Comparison of ENCODE assay signal across 9 cellular contexts in genomic region chr4:88018471-88018870, GRCh38. TPM values are rescaled to one million over a fixed set of nuclear protein-coding genes. Genes with fewer than 3 reads are reported as not detected.
DNase-seq lines count a peak whose midpoint lies in the region; ATAC-seq and TF ChIP-seq lines count a peak whose summit lies in the region.
"Had no signal": no experiment of that assay in that cellular context is flagged by ENCODE, and none has a peak within 500 bp of the region (broad histone marks: within the 10 kb centered on the region; RNA-seq: fewer than 3 reads in every experiment).

No MANE protein-coding gene starts in this region.

- H3K36me3 ChIP-seq in MG63, result peaks cover 10% of the 10 kb centered on the region
- H3K36me3 ChIP-seq in left lung, result peaks cover 0 to 5% of the 10 kb centered on the region in 2 donors
- H3K36me3 ChIP-seq in tibial artery, result peaks cover 13 to 16% (median 16%) of the 10 kb centered on the region in 3 donors

- H3K4me3 Mint-ChIP-seq in immature natural killer cell, result no peak overlapping the region
- H3K4me3 Mint-ChIP-seq: stimulated activated memory B cell treated with anti-CD40 and anti-IgM and Interleukin-4, amounts not matched to agents 10 μg/mL and 1 μg/mL and 100 μg/mL, for 72 hours had no signal

- intact Hi-C loops in left lung (cut with DNase I) (no loop called here), tibial artery (cut with DNase I; ENCODE audit: low total_unique reads) (no loop called here)

- no peaks in the 10 kb centered on the region for H3K27me3 ChIP-seq in MG63
- H3K27me3 ChIP-seq in left lung, result no peaks in the 10 kb centered on the region
- H3K27me3 ChIP-seq in tibial artery, result no peaks in the 10 kb centered on the region

- H3K9me3 ChIP-seq in MG63 (no peaks in the 10 kb centered on the region), left lung (no peaks in the 10 kb centered on the region), tibial artery (no peaks in the 10 kb centered on the region)

- ATAC-seq in left lung (peak; percentile 61), HG02938 (IDR thresholded peaks at IDR 0.05; ENCODE audit: unreplicated experiment) (no peak), GM21360 (IDR thresholded peaks at IDR 0.05; ENCODE audit: unreplicated experiment) (no peak)
- ATAC-seq: stimulated activated memory B cell treated with anti-CD40 and anti-IgM and Interleukin-4, amounts not matched to agents 10 μg/mL and 1 μg/mL and 100 μg/mL, for 72 hours had no signal

- H3K9me3 Mint-ChIP-seq in immature natural killer cell, result no peaks in the 10 kb centered on the region
- H3K9me3 Mint-ChIP-seq: stimulated activated memory B cell treated with anti-CD40 and anti-IgM and Interleukin-4, amounts not matched to agents 10 μg/mL and 1 μg/mL and 100 μg/mL, for 72 hours had no signal

- peak overlapping the region; percentile 17; the same call in 1 of the 2 replicates for H3K4me3 ChIP-seq in MG63
- H3K4me3 ChIP-seq in left lung, result no peak overlapping the region
- peak overlapping the region; percentile 29 to 43 for H3K4me3 ChIP-seq in tibial artery

- H3K4me1 ChIP-seq in left lung (peaks cover 4 to 18% of the 10 kb centered on the region in 2 donors), tibial artery (peaks cover 0 to 96% (median 48%) of the 10 kb centered on the region in 4 donors)

- H3K27ac Mint-ChIP-seq in immature natural killer cell, result no peak overlapping the region
- H3K27ac Mint-ChIP-seq: stimulated activated memory B cell treated with anti-CD40 and anti-IgM and Interleukin-4, amounts not matched to agents 10 μg/mL and 1 μg/mL and 100 μg/mL, for 72 hours had no signal

- peaks cover 0 to 3% (median 3%) of the 10 kb centered on the region in 3 donors for H3K27me3 Mint-ChIP-seq in immature natural killer cell (ENCODE audit: low read depth in 3 of 3)
- H3K27me3 Mint-ChIP-seq: stimulated activated memory B cell treated with anti-CD40 and anti-IgM and Interleukin-4, amounts not matched to agents 10 μg/mL and 1 μg/mL and 100 μg/mL, for 72 hours had no signal

- peak overlapping the region; percentile 30 to 86 for H3K27ac ChIP-seq in left lung
- H3K27ac ChIP-seq in tibial artery, result peak overlapping the region; percentile 96 to 99

- DNase-seq in MG63 (peak; percentile 65), cerebellar cortex (ENCODE audit: low spot score) (peak; percentile 61), left lung (peak in 1 of 2 donors; percentile 61), tibial artery (peak; percentile 74 to 86), immature natural killer cell (no peak), GM19238 (ENCODE audit: insufficient read length, low spot score) (no peak)

- peaks cover 0 to 23% of the 10 kb centered on the region in 2 donors for H3K4me1 Mint-ChIP-seq in immature natural killer cell

- peaks cover 4 to 21% (median 4%) of the 10 kb centered on the region in 3 donors for H3K36me3 Mint-ChIP-seq in immature natural killer cell

- TF ChIP-seq CTCF in left lung (IDR thresholded peaks at IDR 0.05) (no peak), tibial artery (IDR thresholded peaks at IDR 0.05) (no peak)

RNA-seq across cellular contexts. Expression of gene PKD2, which starts 11.0 kb away (rescaled TPM):
- total RNA-seq in MG63 (2014; rRNA removed; shearing (Covaris generic); ENCODE audit: low replicate concordance), result 9.0 and 14.2 TPM in 2 replicates
- total RNA-seq in left lung, result 10 to 100 TPM; 22.6 to 28.8 TPM
- polyA plus RNA-seq in immature natural killer cell, result 1 to 10 TPM; 1.2 to 2.7 (median 1.2) TPM

RNA-seq across cellular contexts. Expression of gene SPP1, which starts 43.0 kb away (rescaled TPM):
- not detected in 2 replicates for total RNA-seq in MG63 (2014; rRNA removed; shearing (Covaris generic); ENCODE audit: low replicate concordance)
- 10 to 100 TPM; 37.6 to 55.5 TPM for total RNA-seq in left lung
- polyA plus RNA-seq in immature natural killer cell, result not detected

Comparison
In these comparisons a context has a peak if more than half of its experiments do, and no peak if none do; other contexts are left out.
1. DNase-seq: peak in MG63 (single experiment), cerebellar cortex (single experiment) and tibial artery (2 of 2); none in immature natural killer cell (0 of 3) and GM19238 (single experiment).
2. H3K4me3 ChIP-seq: peak in MG63 (single experiment) and tibial artery (2 of 2); none in left lung (0 of 2).
3. RNA of gene SPP1, which starts 43.0 kb away (total RNA-seq): 37.6 to 55.5 TPM in left lung; not detected in MG63; every median in the first group is over 10 times any median in the second.